35 cellular contexts compared by ENCODE assay signal in the genomic region with DNA sequence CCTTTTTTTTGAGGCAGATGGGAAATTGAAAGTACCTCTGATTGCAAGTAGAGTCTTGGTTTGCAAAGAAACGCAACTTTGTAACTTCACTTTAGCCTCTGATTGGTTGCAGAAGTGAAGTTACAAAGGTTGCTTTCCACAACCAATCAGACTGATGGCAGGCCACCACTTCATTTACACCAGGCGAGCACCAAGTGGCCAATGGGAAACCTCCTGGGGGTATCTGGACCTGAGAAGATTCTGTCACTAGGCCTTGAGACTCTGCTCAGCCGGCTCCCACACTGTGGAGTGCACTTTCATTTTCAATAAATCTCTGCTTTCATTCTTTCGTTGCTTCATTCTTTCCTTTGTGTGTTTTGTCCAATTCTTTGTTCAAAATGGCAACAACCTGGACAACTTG.
"Had no signal": no experiment of that assay in that cellular context is flagged by ENCODE, and none has a peak within 500 bp of the region (broad histone marks: within the 10 kb centered on the region; RNA-seq: fewer than 3 reads in every experiment).

No MANE protein-coding gene starts in this region.

- H3K27ac Mint-ChIP-seq: activated CD4-positive, alpha-beta memory T cell treated with anti-CD3 and anti-CD28 coated beads for 36 hours; activated CD8-positive, alpha-beta memory T cell treated with anti-CD3 and anti-CD28 coated beads, Interleukin-2, amount 10 ng/mL, durations not matched to agents 7 days and 5 days; activated CD8-positive, alpha-beta T cell treated with anti-CD3 and anti-CD28 coated beads, Interleukin-2, amount 10 ng/mL, durations not matched to agents 7 days and 5 days; activated naive CD4-positive, alpha-beta T cell treated with anti-CD3 and anti-CD28 coated beads for 36 hours; activated naive CD4-positive, alpha-beta T cell treated with anti-CD3 and anti-CD28 coated beads, Interleukin-2, amount 50 U/mL, for 24 hours; activated naive CD8-positive, alpha-beta T cell treated with anti-CD3 and anti-CD28 coated beads for 36 hours; activated naive CD8-positive, alpha-beta T cell treated with anti-CD3 and anti-CD28 coated beads, Interleukin-2, amount 50 U/mL, for 24 hours; activated T-helper 1 cell treated with anti-CD3 and anti-CD28 coated beads, Interleukin-12 subunit alpha, Interleukin-12 subunit beta, Interleukin-2, Interleukin-4 antibody, amounts not matched to agents 30 ng/mL and 10 ng/mL and 1 ng/mL, durations not matched to agents 14 hours and 24 hours and 36 hours; activated T-helper 2 cell treated with anti-CD3 and anti-CD28 coated beads, Interferon-gamma antibody, Interleukin-2, Interleukin-4, amounts not matched to agents 10 μg/mL and 5 μg/mL and 100 μg/mL, durations not matched to agents 14 hours and 24 hours and 36 hours; WTC11 had no signal

- H3K4me3 ChIP-seq: adrenal gland, ascending aorta, breast epithelium, cardiac muscle cell, colonic mucosa had no signal

- H3K36me3 Mint-ChIP-seq: activated CD4-positive, alpha-beta memory T cell treated with anti-CD3 and anti-CD28 coated beads for 36 hours; activated CD8-positive, alpha-beta memory T cell treated with anti-CD3 and anti-CD28 coated beads, Interleukin-2, amount 10 ng/mL, durations not matched to agents 7 days and 5 days; WTC11 had no signal

- DNase-seq: activated CD4-positive, alpha-beta memory T cell treated with anti-CD3 and anti-CD28 coated beads for 36 hours; activated CD4-positive, alpha-beta T cell treated with anti-CD3 and anti-CD28 coated beads for 1 hour; activated CD4-positive, alpha-beta T cell treated with anti-CD3 and anti-CD28 coated beads for 48 hours; activated CD8-positive, alpha-beta memory T cell treated with anti-CD3 and anti-CD28 coated beads, Interleukin-2, amount 10 ng/mL, durations not matched to agents 7 days and 5 days; activated CD8-positive, alpha-beta memory T cell treated with anti-CD3 and anti-CD28 coated beads, Interleukin-2, amount 50 U/mL, for 4 hours; activated CD8-positive, alpha-beta T cell treated with anti-CD3 and anti-CD28 coated beads, Interleukin-2, amount 10 ng/mL, durations not matched to agents 7 days and 5 days; activated effector memory CD4-positive, alpha-beta T cell treated with anti-CD3 and anti-CD28 coated beads, Interleukin-2, amount 50 U/mL, for 16 hours; activated naive CD4-positive, alpha-beta T cell treated with anti-CD3 and anti-CD28 coated beads for 36 hours; activated naive CD8-positive, alpha-beta T cell treated with anti-CD3 and anti-CD28 coated beads for 36 hours; activated naive CD8-positive, alpha-beta T cell treated with anti-CD3 and anti-CD28 coated beads, Interleukin-2, amount 50 U/mL, for 24 hours; activated T-cell treated with anti-CD3 and anti-CD28 coated beads, Interleukin-2, amount 50 U/mL, for 1 hour; activated T-cell treated with anti-CD3 and anti-CD28 coated beads, Interleukin-2, amount 50 U/mL, for 48 hours; amygdala; central memory CD4-positive, alpha-beta T cell; cerebellar nuclear complex; colonic mucosa; effector CD8-positive, alpha-beta T cell; foreskin fibroblast; head of caudate nucleus; T-helper 1 cell; T-helper 2 cell had no signal

- FAIRE-seq: endometrium, endothelial cell of umbilical vein, frontal cortex had no signal

- H3K9me3 ChIP-seq: adrenal gland, ascending aorta, breast epithelium, colonic mucosa had no signal

- H3K36me3 ChIP-seq: breast epithelium, cardiac muscle cell, colonic mucosa had no signal

- ATAC-seq: activated CD8-positive, alpha-beta memory T cell treated with anti-CD3 and anti-CD28 coated beads, Interleukin-2, amount 10 ng/mL, durations not matched to agents 7 days and 5 days; activated CD8-positive, alpha-beta T cell treated with anti-CD3 and anti-CD28 coated beads, Interleukin-2, amount 10 ng/mL, durations not matched to agents 7 days and 5 days; activated naive CD8-positive, alpha-beta T cell treated with anti-CD3 and anti-CD28 coated beads, Interleukin-2, amount 50 U/mL, for 24 hours; WTC11 had no signal

- H3K27me3 ChIP-seq: adrenal gland, ascending aorta, breast epithelium, cardiac muscle cell, colonic mucosa had no signal

- H3K27me3 Mint-ChIP-seq: activated CD4-positive, alpha-beta memory T cell treated with anti-CD3 and anti-CD28 coated beads for 36 hours; activated CD8-positive, alpha-beta memory T cell treated with anti-CD3 and anti-CD28 coated beads, Interleukin-2, amount 10 ng/mL, durations not matched to agents 7 days and 5 days; activated naive CD4-positive, alpha-beta T cell treated with anti-CD3 and anti-CD28 coated beads, Interleukin-2, amount 50 U/mL, for 24 hours; activated naive CD8-positive, alpha-beta T cell treated with anti-CD3 and anti-CD28 coated beads for 36 hours; activated naive CD8-positive, alpha-beta T cell treated with anti-CD3 and anti-CD28 coated beads, Interleukin-2, amount 50 U/mL, for 24 hours; brain had no signal

- H3K27ac ChIP-seq: adrenal gland, ascending aorta, breast epithelium, cardiac muscle cell, colonic mucosa, epithelial cell of prostate, VCaP had no signal

- H3K4me1 Mint-ChIP-seq: activated naive CD4-positive, alpha-beta T cell treated with anti-CD3 and anti-CD28 coated beads, Interleukin-2, amount 50 U/mL, for 24 hours; activated naive CD8-positive, alpha-beta T cell treated with anti-CD3 and anti-CD28 coated beads for 36 hours; activated naive CD8-positive, alpha-beta T cell treated with anti-CD3 and anti-CD28 coated beads, Interleukin-2, amount 50 U/mL, for 24 hours had no signal

- H3K4me1 ChIP-seq: adrenal gland, ascending aorta, colonic mucosa had no signal

- H3K4me3 Mint-ChIP-seq: activated CD4-positive, alpha-beta memory T cell treated with anti-CD3 and anti-CD28 coated beads for 36 hours; activated CD8-positive, alpha-beta memory T cell treated with anti-CD3 and anti-CD28 coated beads, Interleukin-2, amount 10 ng/mL, durations not matched to agents 7 days and 5 days; activated CD8-positive, alpha-beta T cell treated with anti-CD3 and anti-CD28 coated beads, Interleukin-2, amount 10 ng/mL, durations not matched to agents 7 days and 5 days; activated naive CD4-positive, alpha-beta T cell treated with anti-CD3 and anti-CD28 coated beads for 36 hours; activated naive CD4-positive, alpha-beta T cell treated with anti-CD3 and anti-CD28 coated beads, Interleukin-2, amount 50 U/mL, for 24 hours; activated naive CD8-positive, alpha-beta T cell treated with anti-CD3 and anti-CD28 coated beads for 36 hours; activated naive CD8-positive, alpha-beta T cell treated with anti-CD3 and anti-CD28 coated beads, Interleukin-2, amount 50 U/mL, for 24 hours; activated T-helper 1 cell treated with anti-CD3 and anti-CD28 coated beads, Interleukin-12 subunit alpha, Interleukin-12 subunit beta, Interleukin-2, Interleukin-4 antibody, amounts not matched to agents 30 ng/mL and 10 ng/mL and 1 ng/mL, durations not matched to agents 14 hours and 24 hours and 36 hours; brain; WTC11 had no signal
